In genomic region chr17:38322156-38322779, GRCh38 we compare ENCODE assay signal across 8 cellular contexts. TPM values are rescaled to one million over a fixed set of nuclear protein-coding genes. Genes with fewer than 3 reads are reported as not detected.
DNase-seq lines count a peak whose midpoint lies in the region; ATAC-seq and FAIRE-seq lines count a peak whose summit lies in the region.

No MANE protein-coding gene starts in this region.

- no peak for ATAC-seq in HG03095 (IDR thresholded peaks at IDR 0.05; ENCODE audit: unreplicated experiment)
- ATAC-seq in GM18858 (IDR thresholded peaks at IDR 0.05; ENCODE audit: unreplicated experiment), result no peak

- no peaks in the 10 kb centered on the region for H3K9me3 Mint-ChIP-seq in activated naive CD4-positive, alpha-beta T cell treated with anti-CD3 and anti-CD28 coated beads, Interleukin-2, amount 10 ng/mL, durations not matched to agents 7 days and 5 days

- H3K36me3 ChIP-seq in HAP-1 (replicated peaks) (peaks cover 34% of the 10 kb centered on the region), small intestine (ENCODE audit: control insufficient read depth in 2 of 2, insufficient read depth in 2 of 2, low read length in 2 of 2) (peaks cover 1 to 2% of the 10 kb centered on the region in 2 donors)

- no peak overlapping the region for H3K4me3 Mint-ChIP-seq in activated naive CD4-positive, alpha-beta T cell treated with anti-CD3 and anti-CD28 coated beads, Interleukin-2, amount 10 ng/mL, durations not matched to agents 7 days and 5 days

- no peaks in the 10 kb centered on the region for H3K27me3 Mint-ChIP-seq in activated naive CD4-positive, alpha-beta T cell treated with anti-CD3 and anti-CD28 coated beads, Interleukin-2, amount 10 ng/mL, durations not matched to agents 7 days and 5 days

- FAIRE-seq in small intestine (lab: Jason Lieb, UNC), result no peak

- in situ Hi-C loops in HAP-1 (cut with MboI; ENCODE audit: low sequenced_read_pairs), result no loop called here

- intact Hi-C loops in cardiac septum (cut with DNase I), result no loop called here

- CTCF ChIA-PET in activated naive CD4-positive, alpha-beta T cell treated with anti-CD3 and anti-CD28 coated beads, Interleukin-2, amount 10 ng/mL, durations not matched to agents 7 days and 5 days (lab: Charles Lee), result interaction anchor here (1.1 to 3.4 kb wide), 5 partner anchors 10 to 33 kb away, joined by 3 to 31 read pairs (median 3); no protein-coding TSS in a partner anchor

- peaks cover 22% of the 10 kb centered on the region for H3K36me3 Mint-ChIP-seq in activated naive CD4-positive, alpha-beta T cell treated with anti-CD3 and anti-CD28 coated beads, Interleukin-2, amount 10 ng/mL, durations not matched to agents 7 days and 5 days

- no peaks in the 10 kb centered on the region for H3K27me3 ChIP-seq in HAP-1 (ENCODE audit: low read depth)
- H3K27me3 ChIP-seq in small intestine (ENCODE audit: control insufficient read depth in 2 of 2, insufficient read depth in 2 of 2, low read length in 2 of 2), result no peaks in the 10 kb centered on the region

- H3K4me1 ChIP-seq in HAP-1, result no peaks in the 10 kb centered on the region; the same call in 1 of the 2 replicates
- H3K4me1 ChIP-seq in small intestine (ENCODE audit: control insufficient read depth in 2 of 2, insufficient read depth in 1 of 2, low read depth in 1 of 2, low read length in 1 of 2), result no peaks in the 10 kb centered on the region

- H3K4me3 ChIP-seq in HAP-1, result no peak overlapping the region
- no peak overlapping the region for H3K4me3 ChIP-seq in small intestine (ENCODE audit: low read depth in 1 of 2, low read length in 2 of 2)

- H3K4me1 Mint-ChIP-seq in activated naive CD4-positive, alpha-beta T cell treated with anti-CD3 and anti-CD28 coated beads, Interleukin-2, amount 10 ng/mL, durations not matched to agents 7 days and 5 days, result peaks cover 6% of the 10 kb centered on the region

- no peak overlapping the region for H3K27ac ChIP-seq in small intestine (ENCODE audit: low read depth in 1 of 2, low read length in 1 of 2)

- no peaks in the 10 kb centered on the region for H3K9me3 ChIP-seq in HAP-1
- no peaks in the 10 kb centered on the region for H3K9me3 ChIP-seq in small intestine (ENCODE audit: control insufficient read depth, low read depth)

- H3K27ac Mint-ChIP-seq in activated naive CD4-positive, alpha-beta T cell treated with anti-CD3 and anti-CD28 coated beads, Interleukin-2, amount 10 ng/mL, durations not matched to agents 7 days and 5 days, result no peak overlapping the region

- 25 to 44% (median 25%) methylated on average over 5 to 8 of the region's 8 CpGs for WGBS in small intestine, 3 donors

- peak; percentile 72 for DNase-seq in CD1c-positive myeloid dendritic cell (ENCODE audit: extremely low spot score)
- peak; percentile 16 to 83 for DNase-seq in HAP-1 (ENCODE audit: low spot score in 2 of 2)
- DNase-seq in SK-N-DZ (ENCODE audit: low spot score), result peak; percentile 64
- DNase-seq in activated naive CD4-positive, alpha-beta T cell treated with anti-CD3 and anti-CD28 coated beads, Interleukin-2, amount 10 ng/mL, durations not matched to agents 7 days and 5 days, result peak; percentile 81
- DNase-seq in cardiac septum (ENCODE audit: low spot score), result peak; percentile 82
- peak; percentile 55 for DNase-seq in small intestine

RNA-seq across cellular contexts. Expression of gene GPR179, which starts 21.5 kb away (rescaled TPM):
- polyA plus RNA-seq in SK-N-DZ (2014; cell fraction: cytosol; rRNA removed), result 0.06 TPM in 1 of 2 replicates, not detected in the other
- 0.08 and 0.70 TPM in 2 replicates for polyA plus RNA-seq in SK-N-DZ (2014; cell fraction: nucleus; rRNA removed)
- total RNA-seq in cardiac septum, result 0.16 TPM
- polyA plus RNA-seq in small intestine, result under 1 TPM in 1 of 3 donors, not detected in 2; 0.18 TPM

RNA-seq across cellular contexts. Expression of gene MRPL45, which starts 25.3 kb away (rescaled TPM):
- polyA plus RNA-seq in SK-N-DZ (2014; cell fraction: cytosol; rRNA removed), result 57.9 and 64.5 TPM in 2 replicates
- polyA plus RNA-seq in SK-N-DZ (2014; cell fraction: nucleus; rRNA removed), result 29.4 and 32.0 TPM in 2 replicates
- total RNA-seq in cardiac septum, result 26.3 TPM
- 10 to 100 TPM; 30.8 to 48.9 (median 33.8) TPM for polyA plus RNA-seq in small intestine

RNA-seq across cellular contexts. Expression of gene SOCS7, which starts 29.4 kb away (rescaled TPM):
- polyA plus RNA-seq in SK-N-DZ (2014; cell fraction: cytosol; rRNA removed), result 19.1 and 19.2 TPM in 2 replicates
- 14.0 and 19.9 TPM in 2 replicates for polyA plus RNA-seq in SK-N-DZ (2014; cell fraction: nucleus; rRNA removed)
- total RNA-seq in cardiac septum, result 17.8 TPM
- polyA plus RNA-seq in small intestine, result 10 to 100 TPM in 1 of 3 donors, 1 to 10 TPM in 2; 1.6 to 13.2 (median 2.0) TPM
